In the genomic region with DNA sequence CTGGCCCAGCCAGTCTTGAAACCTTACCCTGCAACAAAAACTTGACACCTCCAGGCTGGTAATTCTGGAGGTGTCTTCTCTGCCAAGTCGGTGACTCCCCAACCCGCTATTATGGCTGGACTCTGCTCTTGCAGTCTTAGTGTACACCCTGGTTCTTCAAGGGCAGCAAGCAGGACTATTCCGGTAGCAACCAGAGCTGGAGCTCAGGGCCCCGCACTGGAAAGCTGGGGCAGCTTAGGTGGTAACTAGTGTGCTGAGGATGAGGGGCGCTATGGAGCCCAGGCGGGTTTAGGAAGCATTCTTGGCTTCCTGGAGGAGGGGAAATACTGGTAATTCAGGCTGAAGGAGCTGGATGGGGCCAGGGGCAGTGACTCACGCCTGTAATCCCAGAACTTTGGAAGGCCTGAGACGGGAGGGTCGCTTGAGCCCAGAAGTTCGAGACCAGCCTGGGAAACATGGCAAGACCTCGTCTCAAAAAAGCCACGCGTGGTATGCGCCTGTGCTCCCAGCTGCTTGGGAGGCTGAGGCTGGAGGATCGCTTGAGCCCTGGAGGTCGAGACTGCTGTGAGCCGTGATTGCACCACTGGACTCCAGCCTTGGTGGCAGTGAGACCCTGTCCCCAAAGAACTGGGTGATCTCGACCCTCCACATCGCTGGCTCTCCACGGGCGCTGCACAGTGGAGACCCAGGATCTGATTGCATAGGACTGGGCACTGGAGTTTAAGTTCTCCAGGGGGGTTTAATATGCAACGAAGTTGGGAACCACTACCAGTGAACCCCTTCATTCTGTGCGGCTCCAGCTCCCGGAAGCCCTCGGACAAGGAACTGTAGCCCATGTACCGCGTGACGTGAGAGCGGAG, we compare ENCODE assay signal across 6 cellular contexts. TPM values are rescaled to one million over a fixed set of nuclear protein-coding genes. Genes with fewer than 3 reads are reported as not detected.
A peak's percentile ranks its signal among the peaks of the same experiment; 100 is the strongest.
DNase-seq lines count a peak whose midpoint lies in the region; ATAC-seq and TF ChIP-seq lines count a peak whose summit lies in the region.

No MANE protein-coding gene starts in this region.

- TF ChIP-seq POLR2A in gastrocnemius medialis (IDR thresholded peaks at IDR 0.05) = no peak

- H3K9me3 ChIP-seq in gastrocnemius medialis = no peaks in the 10 kb centered on the region

- H3K27me3 ChIP-seq in dorsolateral prefrontal cortex (no peaks in the 10 kb centered on the region), gastrocnemius medialis (no peaks in the 10 kb centered on the region)

- H3K36me3 ChIP-seq in gastrocnemius medialis = peaks cover 0 to 9% of the 10 kb centered on the region in 2 donors

- H3K4me1 ChIP-seq in gastrocnemius medialis = peaks cover 46 to 48% of the 10 kb centered on the region in 2 donors

- ATAC-seq in gastrocnemius medialis (peak; percentile 35 to 57), HG02642 (IDR thresholded peaks at IDR 0.05; ENCODE audit: poor library complexity, unreplicated experiment) (no peak), GM21786 (IDR thresholded peaks at IDR 0.05; ENCODE audit: unreplicated experiment) (no peak)

- TF ChIP-seq CTCF in dorsolateral prefrontal cortex (IDR thresholded peaks at IDR 0.05 in 54 of 56, conservative IDR thresholded peaks at IDR 0.05 in 2 of 56; ENCODE audit: low read depth in 1 of 56, partially characterized antibody in 56 of 56) (no peak), gastrocnemius medialis (IDR thresholded peaks at IDR 0.05 in 4 of 5, conservative IDR thresholded peaks at IDR 0.05 in 1 of 5) (no peak)

- in situ Hi-C loops in gastrocnemius medialis (cut with MboI; ENCODE audit: low sequenced_read_pairs in 4 of 4) = no loop called here

- peak overlapping the region; percentile 41 to 82 (median 71) for H3K4me3 ChIP-seq in dorsolateral prefrontal cortex
- peak overlapping the region; percentile 58 to 77 (median 66) for H3K4me3 ChIP-seq in gastrocnemius medialis

- intact Hi-C loops in dorsolateral prefrontal cortex (cut with DNase I) = loop anchor here in 1 of 2 donors (5.0 kb wide), 1 partner anchor 39 kb away; the partner anchor contains the start of gene CRKL
- intact Hi-C loops in gastrocnemius medialis (cut with DNase I; ENCODE audit: low total_unique reads) = loop anchor here (10.0 kb wide), 1 partner anchor 72 kb away; no protein-coding TSS in a partner anchor

- peak overlapping the region in 45 of 59 donors; percentile 4 to 87 (median 62) for H3K27ac ChIP-seq in dorsolateral prefrontal cortex
- peak overlapping the region; percentile 13 to 67 (median 16) for H3K27ac ChIP-seq in gastrocnemius medialis

- DNase-seq in LHCN-M2 (ENCODE audit: low read depth) = peak; percentile 40
- DNase-seq in dorsolateral prefrontal cortex = no peak
- DNase-seq in gastrocnemius medialis = no peak
- DNase-seq in NK-92 treated with Interleukin-12 subunit alpha and Interleukin-12 subunit beta, amount 100 ng/mL, for 24 hours (lab: John Stamatoyannopoulos, UW) = no peak

RNA-seq across cellular contexts. Expression of gene AIFM3, which starts 10.6 kb away (rescaled TPM):
- total RNA-seq in LHCN-M2 (2014; rRNA removed) = 0.13 TPM in 1 of 2 replicates, not detected in the other
- polyA plus RNA-seq in LHCN-M2 (2012) = 0.07 TPM
- total RNA-seq in dorsolateral prefrontal cortex = 100 to 1,000 TPM in 39 of 120 experiments, 10 to 100 TPM in 81; 45.5 to 214 (median 90.2) TPM
- under 1 TPM in 2 of 4 donors, not detected in 2; 0.22 to 0.42 TPM for total RNA-seq in gastrocnemius medialis

RNA-seq across cellular contexts. Expression of gene LZTR1, which starts 25.6 kb away (rescaled TPM):
- total RNA-seq in LHCN-M2 (2014; rRNA removed) = 57.6 and 64.1 TPM in 2 replicates
- 34.0 TPM for polyA plus RNA-seq in LHCN-M2 (2012)
- total RNA-seq in dorsolateral prefrontal cortex = 100 to 1,000 TPM in 5 of 120 experiments, 10 to 100 TPM in 115; 48.3 to 115 (median 73.6) TPM
- total RNA-seq in gastrocnemius medialis = 10 to 100 TPM; 25.4 to 36.4 (median 26.3) TPM

RNA-seq across cellular contexts. Expression of gene CRKL, which starts 39.3 kb away (rescaled TPM):
- total RNA-seq in LHCN-M2 (2014; rRNA removed) (46.2 and 50.0 TPM in 2 replicates), dorsolateral prefrontal cortex (100 to 1,000 TPM in 31 of 120 experiments, 10 to 100 TPM in 89; 75.1 to 125 (median 94.5) TPM), gastrocnemius medialis (100 to 1,000 TPM in 1 of 4 donors, 10 to 100 TPM in 3; 73.3 to 109 (median 84.7) TPM)
- polyA plus RNA-seq in LHCN-M2 (2012) = 19.9 TPM

RNA-seq across cellular contexts. Expression of gene THAP7, which starts 45.4 kb away (rescaled TPM):
- 73.7 and 79.7 TPM in 2 replicates for total RNA-seq in LHCN-M2 (2014; rRNA removed)
- polyA plus RNA-seq in LHCN-M2 (2012) = 32.5 TPM
- total RNA-seq in dorsolateral prefrontal cortex = 10 to 100 TPM; 17.9 to 37.3 (median 26.6) TPM
- total RNA-seq in gastrocnemius medialis = 10 to 100 TPM; 44.8 to 76.2 (median 61.7) TPM

RNA-seq across cellular contexts. Expression of gene P2RX6, which starts 58.5 kb away (rescaled TPM):
- total RNA-seq in LHCN-M2 (2014; rRNA removed) = 51.2 and 63.5 TPM in 2 replicates
- polyA plus RNA-seq in LHCN-M2 (2012) = 22.5 TPM
- 10 to 100 TPM in 113 of 120 experiments, 1 to 10 TPM in 7; 8.0 to 33.6 (median 14.2) TPM for total RNA-seq in dorsolateral prefrontal cortex
- total RNA-seq in gastrocnemius medialis = 10 to 100 TPM; 17.6 to 68.9 (median 33.3) TPM

Comparison
In these comparisons a context has a peak if more than half of its experiments do, and no peak if none do; other contexts are left out.
1. ATAC-seq: peak in gastrocnemius medialis (2 of 2); none in HG02642 (single experiment) and GM21786 (single experiment).
2. RNA of gene AIFM3, which starts 10.6 kb away (total RNA-seq): 45.5 to 214 TPM in dorsolateral prefrontal cortex; 0.13 TPM in LHCN-M2 and 0.22 to 0.42 TPM in gastrocnemius medialis; every median in the first group is over 10 times any median in the second.